ENCODE assay signal across 8 cellular contexts in the genomic region with DNA sequence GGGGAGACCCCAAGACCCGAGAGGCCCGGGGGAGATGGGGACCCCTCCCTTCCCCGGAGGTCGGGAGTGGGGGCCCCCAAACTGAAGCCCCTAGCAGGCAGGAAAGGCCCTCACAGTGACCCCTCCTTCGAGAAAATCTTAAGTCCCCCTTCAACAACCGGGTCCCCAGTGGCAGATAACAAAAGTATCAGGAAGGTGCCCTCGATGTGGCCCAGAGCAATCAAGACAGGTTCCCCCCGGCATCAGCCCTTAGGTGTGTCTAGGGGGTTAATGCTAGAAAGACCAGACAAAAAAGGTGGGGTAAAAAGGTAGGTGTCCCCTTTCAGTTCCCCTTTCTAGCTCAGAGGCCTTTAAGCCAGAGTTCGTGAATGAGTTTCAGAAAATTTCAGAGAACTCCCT. TPM values are rescaled to one million over a fixed set of nuclear protein-coding genes. Genes with fewer than 3 reads are reported as not detected.
DNase-seq lines count a peak whose midpoint lies in the region; ATAC-seq, FAIRE-seq and TF ChIP-seq lines count a peak whose summit lies in the region.

No MANE protein-coding gene starts in this region.

- H3K4me1 Mint-ChIP-seq in CD4-positive, alpha-beta T cell (ENCODE audit: low read depth): peaks cover 66% of the 10 kb centered on the region
- H3K4me1 Mint-ChIP-seq in IgD-negative memory B cell: peaks cover 36 to 55% (median 40%) of the 10 kb centered on the region in 3 donors

- peak; percentile 93 for FAIRE-seq in GM12878 (lab: Jason Lieb, UNC)

- RAD21 ChIA-PET in GM12878 (lab: Charles Lee; ENCODE audit: unreplicated experiment): interaction anchor here (0.6 to 2.0 kb wide), 9 partner anchors 20 to 78 kb away, joined by 3 to 9 read pairs (median 7); no protein-coding TSS in a partner anchor

- POLR2A ChIA-PET in CD4-positive, alpha-beta T cell (lab: Charles Lee): interaction anchor here (1.1 to 7.7 kb wide), 6 partner anchors 9 to 54 kb away, joined by 3 to 205 read pairs (median 62); no protein-coding TSS in a partner anchor
- POLR2A ChIA-PET in GM12878 (lab: Charles Lee): interaction anchor here (2.9 to 7.1 kb wide), 3 partner anchors 34 to 54 kb away, joined by 14 to 88 read pairs (median 71); no protein-coding TSS in a partner anchor

- peaks cover 58% of the 10 kb centered on the region for H3K4me1 ChIP-seq in GM12878 (ENCODE audit: control insufficient read depth, insufficient read depth, low read length)
- peaks cover 23% of the 10 kb centered on the region for H3K4me1 ChIP-seq in mucosa of descending colon (ENCODE audit: low read depth)

- no peak for TF ChIP-seq CTCF in CD4-positive, alpha-beta T cell (IDR thresholded peaks at IDR 0.05)
- TF ChIP-seq CTCF in GM12878 (IDR thresholded peaks at IDR 0.05 in 2 of 3, conservative IDR thresholded peaks at IDR 0.05 in 1 of 3; ENCODE audit: control insufficient read depth in 2 of 3, extremely low read depth in 1 of 3, insufficient read depth in 1 of 3, low read depth in 3 of 3, low read length in 3 of 3) (no peak), mucosa of descending colon (IDR thresholded peaks at IDR 0.05) (no peak)

- no peaks in the 10 kb centered on the region for H4K20me1 ChIP-seq in GM12878 (ENCODE audit: control insufficient read depth, insufficient read depth)

- peaks cover 24% of the 10 kb centered on the region for H3K36me3 Mint-ChIP-seq in CD4-positive, alpha-beta T cell (ENCODE audit: low read depth)
- H3K36me3 Mint-ChIP-seq in IgD-negative memory B cell: peaks cover 4% of the 10 kb centered on the region

- BruUV-seq in GM12878 (replicated peaks; lab: Mats Ljungman, UMichigan): no TSS peak

- H3K27ac Mint-ChIP-seq in CD4-positive, alpha-beta T cell: peak overlapping the region; percentile 96
- peak overlapping the region; percentile 95 to 99 (median 98) for H3K27ac Mint-ChIP-seq in IgD-negative memory B cell

- H3K4me3 ChIP-seq in GM12878 (peak overlapping the region; percentile 80; the same call in 1 of the 2 replicates), mucosa of descending colon (peak overlapping the region; percentile 36)

- H3K9me3 ChIP-seq in CD4-positive, alpha-beta T cell (ENCODE audit: control insufficient read depth, low read length): no peaks in the 10 kb centered on the region
- H3K9me3 ChIP-seq in GM12878 (replicated peaks; ENCODE audit: control insufficient read depth, insufficient read depth, low read length): no peaks in the 10 kb centered on the region
- H3K9me3 ChIP-seq in mucosa of descending colon: no peaks in the 10 kb centered on the region

- intact Hi-C loops in CD4-positive, alpha-beta T cell (cut with DNase I, micrococcal nuclease): loop anchor here in 1 of 2 experiments (5.0 kb wide), 1 partner anchor 57 kb away; no protein-coding TSS in a partner anchor
- intact Hi-C loops in GM12878 (cut with micrococcal nuclease; ENCODE audit: unreplicated experiment): loop anchor here (1.0 kb wide), 1 partner anchor 46 kb away; no protein-coding TSS in a partner anchor
- intact Hi-C loops in mucosa of descending colon (cut with DNase I, micrococcal nuclease): no loop called here

- no peak for TF ChIP-seq POLR2A in GM12878 (IDR thresholded peaks at IDR 0.05; ENCODE audit: low read depth, low read length)

- CTCF ChIA-PET in CD4-positive, alpha-beta T cell (lab: Charles Lee): interaction anchor here (1.6 to 7.8 kb wide), 2 partner anchors 11 to 20 kb away, joined by 7 to 80 read pairs; no protein-coding TSS in a partner anchor
- CTCF ChIA-PET in GM12878 (lab: Yijun Ruan, JAX): interaction anchor here (0.8 to 19.3 kb wide), 8 partner anchors 11 to 55 kb away, joined by 3 to 131 read pairs (median 6); no protein-coding TSS in a partner anchor

- WGBS in GM12878 (ENCODE audit: insufficient coverage, insufficient replicate concordance, low lambda C conversion rate, missing lambda C conversion rate): 0% methylated on average over 9 of the region's 9 CpGs

- peak in 4 of 10 experiments; percentile 12 to 19 (median 13) for DNase-seq in CD4-positive, alpha-beta T cell
- DNase-seq in GM12878 (ENCODE audit: low read depth, low spot score) (peak; percentile 43), mucosa of descending colon (no peak), caudate nucleus (lab: John Stamatoyannopoulos, UW) (no peak), hepatic stellate cell (ENCODE audit: low spot score) (no peak)
- no peak for DNase-seq in stimulated activated CD8-positive, alpha-beta memory T cell treated with anti-CD3 and anti-CD28 coated beads, Interleukin-4, amount 100 ng/mL, for 48 hours

- H2AFZ ChIP-seq in GM12878 (ENCODE audit: control insufficient read depth, low read depth, low read length): no peak overlapping the region

- H3K36me3 ChIP-seq in GM12878 (ENCODE audit: control insufficient read depth in 2 of 2, insufficient read depth in 2 of 2, low read length in 1 of 2): no peaks in the 10 kb centered on the region; a peak in 1 of 4 replicates
- H3K36me3 ChIP-seq in mucosa of descending colon (ENCODE audit: low read depth): no peaks in the 10 kb centered on the region

- SMC1A ChIA-PET in GM12878 (lab: Charles Lee; ENCODE audit: uncharacterized antibody, unreplicated experiment): interaction anchor here (0.6 to 7.7 kb wide), 10 partner anchors 9 to 78 kb away, joined by 3 to 123 read pairs (median 5); no protein-coding TSS in a partner anchor

- TF ChIP-seq RAD21 in GM12878 (IDR thresholded peaks at IDR 0.05; ENCODE audit: insufficient read depth, low read depth, low read length): no peak

- peak overlapping the region; percentile 55 for H3K9ac ChIP-seq in GM12878 (ENCODE audit: control insufficient read depth, insufficient read depth, low read length)

- peak overlapping the region; percentile 91 for H3K4me3 Mint-ChIP-seq in CD4-positive, alpha-beta T cell
- peak overlapping the region; percentile 96 to 99 (median 98) for H3K4me3 Mint-ChIP-seq in IgD-negative memory B cell

- no peaks in the 10 kb centered on the region for H3K27me3 ChIP-seq in CD4-positive, alpha-beta T cell (ENCODE audit: control insufficient read depth, insufficient read depth, low read length)
- no peaks in the 10 kb centered on the region for H3K27me3 ChIP-seq in GM12878 (replicated peaks in 1 of 2; ENCODE audit: control insufficient read depth in 2 of 2, insufficient read depth in 2 of 2, low read length in 1 of 2)

- no peaks in the 10 kb centered on the region for H3K9me3 Mint-ChIP-seq in CD4-positive, alpha-beta T cell
- no peaks in the 10 kb centered on the region for H3K9me3 Mint-ChIP-seq in IgD-negative memory B cell

- in situ Hi-C loops in GM12878 (cut with MboI): no loop called here

- peak in 1 of 2 experiments; percentile 80; a peak in 2 of 4 replicates for TF ChIP-seq EP300 in GM12878 (IDR thresholded peaks at IDR 0.05; ENCODE audit: borderline replicate concordance in 1 of 2, control insufficient read depth in 1 of 2, low read depth in 2 of 2, low read length in 2 of 2)

- H3K79me2 ChIP-seq in GM12878 (ENCODE audit: control insufficient read depth, insufficient read depth, low read length): no peaks in the 10 kb centered on the region; the same call in 1 of the 2 replicates

- no peak for ATAC-seq in CD4-positive, alpha-beta T cell (ENCODE audit: poor library complexity)
- ATAC-seq in GM12878: peak; percentile 26
- ATAC-seq in mucosa of descending colon: peak; percentile 5
- no peak for ATAC-seq in HG02840 (IDR thresholded peaks at IDR 0.05; ENCODE audit: low FRiP score, unreplicated experiment)

- H3K27me3 Mint-ChIP-seq in CD4-positive, alpha-beta T cell: no peaks in the 10 kb centered on the region
- H3K27me3 Mint-ChIP-seq in IgD-negative memory B cell: no peaks in the 10 kb centered on the region

- peak overlapping the region; percentile 95 for H3K4me2 ChIP-seq in GM12878 (ENCODE audit: control insufficient read depth, insufficient read depth)

- peak overlapping the region; percentile 83 for H3K27ac ChIP-seq in CD4-positive, alpha-beta T cell (ENCODE audit: low read depth, low read length)
- H3K27ac ChIP-seq in GM12878 (ENCODE audit: control insufficient read depth, insufficient read depth) (peak overlapping the region; percentile 72), caudate nucleus (ENCODE audit: low read depth, low read length) (no peak overlapping the region)

TF ChIP-seq in GM12878, 131 proteins besides CTCF, POLR2A, EP300 and RAD21 (continues in another document):
- TF ChIP-seq MLLT1 (IDR thresholded peaks at IDR 0.05) (0 out of 2 replicates have a peak, but pooled peaks have one; percentile 20), RUNX3 (IDR thresholded peaks at IDR 0.05; ENCODE audit: low read length) (peak; percentile 59; the same call in 1 of the 2 replicates)

RNA-seq across cellular contexts. Expression of gene ECE1, which starts 0.3 kb away (rescaled TPM):
- 10 to 100 TPM; 62.0 to 63.6 TPM for total RNA-seq in CD4-positive, alpha-beta T cell
- 58.6 TPM for polyA plus RNA-seq in IgD-negative memory B cell
- 121 and 133 TPM in 2 replicates for total RNA-seq in GM12878 (2013; cell fraction: nucleolus; rRNA removed)
- total RNA-seq in GM12878 (2014; rRNA removed): 39.9 and 40.5 TPM in 2 replicates
- 19.2 and 20.4 TPM in 2 replicates for total RNA-seq in GM12878 (2014; rRNA removed; fragmentation: Illumina TruSeq; extraction: Trizol)
- total RNA-seq in GM12878 (2021): 81.0 and 81.5 TPM in 2 replicates
- 13.5 TPM for polyA plus RNA-seq in GM12878 (2011; ENCODE audit: low read depth)
- polyA plus RNA-seq in GM12878 (2011; rRNA removed): 23.4 and 34.2 TPM in 2 replicates
- 20.8 and 22.4 TPM in 2 replicates for polyA plus RNA-seq in GM12878 (2011; cell fraction: cytosol; rRNA removed)
- 46.3 and 47.3 TPM in 2 replicates for polyA plus RNA-seq in GM12878 (2011; cell fraction: nucleus; rRNA removed)
- polyA plus RNA-seq in GM12878 (2012): 11.0 and 13.7 TPM in 2 replicates
- polyA plus RNA-seq in GM12878 (2014; fragmentation: Illumina TruSeq; extraction: Trizol): 39.6 and 50.9 TPM in 2 replicates
- 1 to 10 TPM in 1 of 2 experiments, under 1 TPM in 1; 0.97 to 2.4 TPM for polyA plus RNA-seq in GM12878 (2014; fragmentation: Nextera tagmentation; extraction: Ambion mirVana)
- polyA plus RNA-seq in GM12878 (2014; rRNA removed): 32.2 and 41.0 TPM in 2 replicates
- 10 to 100 TPM; 40.5 to 43.6 TPM for polyA plus RNA-seq in GM12878 (2016; fragmentation: Nextera tagmentation; extraction: Ambion mirVana)
- 36.1 and 38.8 TPM in 2 replicates for polyA minus RNA-seq in GM12878 (2011; rRNA and poly(A)+ RNA removed)
- 15.8 and 16.8 TPM in 2 replicates for polyA minus RNA-seq in GM12878 (2011; cell fraction: cytosol; rRNA and poly(A)+ RNA removed)
- polyA minus RNA-seq in GM12878 (2011; cell fraction: nucleus; rRNA and poly(A)+ RNA removed): 31.1 and 39.1 TPM in 2 replicates
- 100 to 1,000 TPM; 103 to 161 (median 149) TPM for total RNA-seq in mucosa of descending colon

Comparison
In these comparisons a context has a peak if more than half of its experiments do, and no peak if none do; other contexts are left out.
1. ATAC-seq: peak in GM12878 (single experiment) and mucosa of descending colon (single experiment); none in CD4-positive, alpha-beta T cell (single experiment) and HG02840 (single experiment).